15 cellular contexts compared by ENCODE assay signal in the genomic region with DNA sequence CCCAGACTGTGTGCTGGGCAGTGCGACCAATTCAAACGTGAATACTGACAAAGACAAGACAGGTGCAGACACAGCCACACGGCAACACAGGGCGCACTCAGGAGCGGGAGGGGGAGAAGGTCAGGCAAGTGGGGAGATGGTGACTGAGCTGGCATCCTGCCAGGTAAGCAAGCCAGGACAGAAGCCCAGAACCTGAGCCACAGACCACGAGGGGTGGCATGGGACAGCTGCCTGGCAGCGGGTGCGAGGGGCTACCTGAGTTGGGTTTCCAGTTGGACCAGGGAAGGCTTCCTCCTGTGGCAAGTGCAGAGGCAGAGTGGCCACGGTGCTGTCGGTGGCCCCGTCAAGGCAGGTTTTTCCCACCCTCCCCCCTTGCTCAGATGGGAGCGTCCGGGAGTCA.
"Had no signal": no experiment of that assay in that cellular context is flagged by ENCODE, and none has a peak within 500 bp of the region (broad histone marks: within the 10 kb centered on the region; RNA-seq: fewer than 3 reads in every experiment).

No MANE protein-coding gene starts in this region.

- DNase-seq: effector CD8-positive, alpha-beta T cell; gastrocnemius medialis; glutamatergic neuron; islet precursor cell; mammary epithelial cell; mucosa of descending colon; naive thymus-derived CD8-positive, alpha-beta T cell; posterior cingulate gyrus; small intestine; stimulated activated CD4-positive, alpha-beta T cell treated with anti-CD3 and anti-CD28 coated beads, Interleukin-2, amount 100 ng/mL, for 48 hours; stimulated activated naive CD4-positive, alpha-beta T cell treated with Interleukin-2 at 50 U/mL for 16 hours; trophoblast cell had no signal

- H3K4me3 ChIP-seq: coronary artery, esophagus muscularis mucosa, gastrocnemius medialis, mucosa of descending colon had no signal

- H3K4me3 Mint-ChIP-seq: naive thymus-derived CD8-positive, alpha-beta T cell had no signal

- H3K27ac ChIP-seq: coronary artery, esophagus muscularis mucosa, gastrocnemius medialis had no signal

- ATAC-seq: gastrocnemius medialis; left lobe of liver; mucosa of descending colon; naive thymus-derived CD8-positive, alpha-beta T cell had no signal

- H3K36me3 ChIP-seq: esophagus muscularis mucosa, gastrocnemius medialis had no signal

- H3K9me3 ChIP-seq: esophagus muscularis mucosa, gastrocnemius medialis had no signal

- H3K27me3 ChIP-seq: esophagus muscularis mucosa, gastrocnemius medialis had no signal
